In genomic region chr2:193824474-193824873, GRCh38 we compare ENCODE assay signal across 16 cellular contexts.
DNase-seq lines count a peak whose midpoint lies in the region; FAIRE-seq and TF ChIP-seq lines count a peak whose summit lies in the region.
"Had no signal": no experiment of that assay in that cellular context is flagged by ENCODE, and none has a peak within 500 bp of the region (broad histone marks: within the 10 kb centered on the region; RNA-seq: fewer than 3 reads in every experiment).

No MANE protein-coding gene starts in this region.

- FAIRE-seq in HTR-8/SVneo (lab: Jason Lieb, UNC), result no peak
- FAIRE-seq in frontal cortex (lab: Jason Lieb, UNC), result no peak

- in situ Hi-C loops in astrocyte of the spinal cord (cut with HindIII; ENCODE audit: low sequenced_read_pairs), result no loop called here

- TF ChIP-seq CTCF in astrocyte of the spinal cord (IDR thresholded peaks at IDR 0.05; ENCODE audit: low read depth, low read length) (no peak), foreskin fibroblast (IDR thresholded peaks at IDR 0.05; ENCODE audit: low read depth, low read length) (no peak)

- DNase-seq in A172 (ENCODE audit: low spot score) (peak; percentile 83), HTR-8/SVneo (ENCODE audit: insufficient read length, low spot score) (peak; percentile 29), astrocyte of the spinal cord (ENCODE audit: low read depth, low spot score) (peak; percentile 81), foreskin fibroblast (peak; percentile 68 to 78), cardiac septum (ENCODE audit: low spot score) (no peak), NCI-H82 (lab: John Stamatoyannopoulos, UW) (no peak), frontal cortex (ENCODE audit: low spot score in 2 of 2) (no peak), NCI-H345 (lab: John Stamatoyannopoulos, UW) (no peak)
- DNase-seq: 8988T; activated B cell treated with CpG ODN at 0.5 μM for 24 hours; activated naive CD4-positive, alpha-beta T cell; central memory CD4-positive, alpha-beta T cell; left ventricle myocardium superior; NCI-H2029 treated with DMSO at 0.1 percent for 48 hours; NCI-H524 treated with DMSO at 0.1 percent for 48 hours; PC-9 had no signal

- H3K4me3 ChIP-seq in astrocyte of the spinal cord (ENCODE audit: low read depth, low read length) (no peak overlapping the region), foreskin fibroblast (ENCODE audit: low read depth in 1 of 2, low read length in 2 of 2) (no peak overlapping the region)
- H3K4me3 ChIP-seq: PC-9 had no signal

- intact Hi-C loops in cardiac septum (cut with DNase I), result no loop called here

Comparison
In these comparisons a context has a peak if more than half of its experiments do, and no peak if none do; other contexts are left out.
1. DNase-seq: peak in A172 (single experiment), HTR-8/SVneo (single experiment), astrocyte of the spinal cord (single experiment) and foreskin fibroblast (2 of 2); none in cardiac septum (single experiment), NCI-H82 (single experiment), frontal cortex (0 of 2) and NCI-H345 (single experiment).